ENCODE assay signal across 13 cellular contexts in the genomic region with DNA sequence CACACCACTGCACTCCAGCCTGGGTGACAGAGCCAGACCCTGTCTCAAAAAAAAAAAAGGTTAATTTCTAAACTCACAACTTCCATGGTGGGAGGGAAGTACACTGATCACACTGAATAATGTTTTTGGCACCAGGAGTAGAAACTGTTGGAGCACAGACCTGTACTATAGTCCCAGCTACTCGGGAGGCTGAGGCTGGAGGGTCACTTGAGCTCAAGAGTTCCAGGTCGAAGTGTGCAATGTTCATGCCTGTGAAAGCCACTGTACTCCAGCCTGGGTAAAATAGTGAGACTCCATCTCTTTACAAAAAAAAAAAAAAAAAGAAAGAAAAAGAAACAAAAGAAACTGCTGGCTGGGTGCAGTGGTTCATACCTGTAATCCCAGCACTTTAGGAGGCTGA.
"Had no signal": no experiment of that assay in that cellular context is flagged by ENCODE, and none has a peak within 500 bp of the region (broad histone marks: within the 10 kb centered on the region; RNA-seq: fewer than 3 reads in every experiment).

No MANE protein-coding gene starts in this region.

- H3K27ac Mint-ChIP-seq: activated T-helper 2 cell treated with anti-CD3 and anti-CD28 coated beads, Interferon-gamma antibody, Interleukin-2, Interleukin-4, amounts not matched to agents 10 μg/mL and 5 μg/mL and 100 μg/mL, durations not matched to agents 14 hours and 24 hours and 36 hours; effector memory CD8-positive, alpha-beta T cell; stimulated activated naive CD8-positive, alpha-beta T cell treated with anti-CD3 and anti-CD28 coated beads, Interleukin-15, amount 100 ng/mL, for 72 hours had no signal

- H3K4me3 ChIP-seq: thoracic aorta, uterus had no signal

- H3K4me3 Mint-ChIP-seq: activated CD4-positive, alpha-beta T cell treated with anti-CD3 and anti-CD28 coated beads, Interleukin-2, amount 10 ng/mL, durations not matched to agents 7 days and 5 days; activated naive CD4-positive, alpha-beta T cell treated with anti-CD3 and anti-CD28 coated beads, Interleukin-2, amount 10 ng/mL, durations not matched to agents 7 days and 5 days; effector memory CD8-positive, alpha-beta T cell; nephron; stimulated activated naive CD8-positive, alpha-beta T cell treated with anti-CD3 and anti-CD28 coated beads, Interleukin-15, amount 100 ng/mL, for 72 hours had no signal

- H3K4me1 ChIP-seq: uterus had no signal

- H3K36me3 ChIP-seq: uterus had no signal

- H3K9me3 Mint-ChIP-seq: activated CD4-positive, alpha-beta T cell treated with anti-CD3 and anti-CD28 coated beads, Interleukin-2, amount 10 ng/mL, durations not matched to agents 7 days and 5 days; activated naive CD4-positive, alpha-beta T cell treated with anti-CD3 and anti-CD28 coated beads, Interleukin-2, amount 10 ng/mL, durations not matched to agents 7 days and 5 days; activated T-helper 2 cell treated with anti-CD3 and anti-CD28 coated beads, Interferon-gamma antibody, Interleukin-2, Interleukin-4, amounts not matched to agents 10 μg/mL and 5 μg/mL and 100 μg/mL, durations not matched to agents 14 hours and 24 hours and 36 hours; effector memory CD8-positive, alpha-beta T cell; nephron; stimulated activated naive CD8-positive, alpha-beta T cell treated with anti-CD3 and anti-CD28 coated beads, Interleukin-15, amount 100 ng/mL, for 72 hours had no signal

- H3K27me3 Mint-ChIP-seq: activated CD4-positive, alpha-beta T cell treated with anti-CD3 and anti-CD28 coated beads, Interleukin-2, amount 10 ng/mL, durations not matched to agents 7 days and 5 days; activated naive CD4-positive, alpha-beta T cell treated with anti-CD3 and anti-CD28 coated beads, Interleukin-2, amount 10 ng/mL, durations not matched to agents 7 days and 5 days; effector memory CD8-positive, alpha-beta T cell; stimulated activated naive CD8-positive, alpha-beta T cell treated with anti-CD3 and anti-CD28 coated beads, Interleukin-15, amount 100 ng/mL, for 72 hours had no signal

- DNase-seq: activated naive CD4-positive, alpha-beta T cell treated with anti-CD3 and anti-CD28 coated beads, Interleukin-2, amount 10 ng/mL, durations not matched to agents 7 days and 5 days; cortex of kidney; stimulated activated CD4-positive, alpha-beta T cell treated with anti-CD3 and anti-CD28 coated beads, Interleukin-4, amount 100 ng/mL, for 1 hour; stimulated activated CD8-positive, alpha-beta memory T cell treated with anti-CD3 and anti-CD28 coated beads, Interleukin-4, amount 100 ng/mL, for 48 hours; T-helper 9 cell; uterus had no signal

- H3K27me3 ChIP-seq: uterus had no signal

- H3K9me3 ChIP-seq: thoracic aorta, uterus had no signal

- H3K27ac ChIP-seq: epithelial cell of prostate, thoracic aorta had no signal
